Comparison of ENCODE assay signal across 8 cellular contexts in genomic region chr2:110732422-110733413, GRCh38.
DNase-seq lines count a peak whose midpoint lies in the region; ATAC-seq and TF ChIP-seq lines count a peak whose summit lies in the region.

Gene ACOXL, plus strand, starts transcription at chr2:110732573. Its CDS starts 35,817 bp downstream, at chr2:110768390.

- peaks cover 16% of the 10 kb centered on the region for H3K4me1 Mint-ChIP-seq in nephron progenitor cell

- H3K27me3 Mint-ChIP-seq in nephron progenitor cell (ENCODE audit: low read depth, poor library complexity), result peaks cover 88% of the 10 kb centered on the region

- peak; percentile 85 for DNase-seq in ELF-1 (ENCODE audit: low read depth, low spot score)
- DNase-seq in NCI-H2107 (lab: John Stamatoyannopoulos, UW), result peak; percentile 35
- DNase-seq in ecto neural progenitor cell (ENCODE audit: low spot score), result peak; percentile 69
- peak; percentile 36 for DNase-seq in nephron progenitor cell
- no peak for DNase-seq in midbrain (lab: John Stamatoyannopoulos, UW)
- no peak for DNase-seq in SKM-1 (lab: John Stamatoyannopoulos, UW; ENCODE audit: unreplicated experiment)

- no peak within 1 kb of the TSS for H3K27ac Mint-ChIP-seq in nephron progenitor cell

- H3K9me3 Mint-ChIP-seq in nephron progenitor cell, result peaks cover 27% of the 10 kb centered on the region

- H3K4me3 Mint-ChIP-seq in nephron progenitor cell, result peak within 1 kb of the TSS; percentile 79

- H3K36me3 Mint-ChIP-seq in nephron progenitor cell (ENCODE audit: low read depth), result peaks cover 10% of the 10 kb centered on the region

- TF ChIP-seq CTCF in nephron progenitor cell (IDR thresholded peaks at IDR 0.05), result no peak

- ATAC-seq in HG02970 (IDR thresholded peaks at IDR 0.05; ENCODE audit: low FRiP score, unreplicated experiment), result no peak
- ATAC-seq in GM18873 (IDR thresholded peaks at IDR 0.05; ENCODE audit: low FRiP score, unreplicated experiment), result no peak

Comparison
In these comparisons a context has a peak if more than half of its experiments do, and no peak if none do; other contexts are left out.
1. DNase-seq: peak in ELF-1 (single experiment), NCI-H2107 (single experiment), ecto neural progenitor cell (single experiment) and nephron progenitor cell (single experiment); none in midbrain (single experiment) and SKM-1 (single experiment).